Comparison of ENCODE assay signal across 8 cellular contexts in genomic region chr13:52652170-52652979, GRCh38. TPM values are rescaled to one million over a fixed set of nuclear protein-coding genes. Genes with fewer than 3 reads are reported as not detected.
DNase-seq lines count a peak whose midpoint lies in the region; ATAC-seq and TF ChIP-seq lines count a peak whose summit lies in the region.

Gene SUGT1 (plus strand): TSS chr13:52652836. CDS start chr13:52652921, 85 bp downstream.

- no peak for TF ChIP-seq CTCF in Calu3 (IDR thresholded peaks at IDR 0.05; ENCODE audit: unreplicated experiment)
- TF ChIP-seq CTCF in endodermal cell (conservative IDR thresholded peaks at IDR 0.05), result peak; percentile 81

- H3K4me3 ChIP-seq in endodermal cell (ENCODE audit: low read length), result peak within 1 kb of the TSS; percentile 100
- H3K4me3 ChIP-seq in mesendoderm (ENCODE audit: low read length), result peak within 1 kb of the TSS; percentile 69

- no peak within 1 kb of the TSS for H4K8ac ChIP-seq in mesendoderm (ENCODE audit: low read depth, low read length)

- WGBS in endodermal cell (ENCODE audit: insufficient coverage in 1 of 2, insufficient read length in 1 of 2), 2 experiments, result 0% methylated on average over 26 to 61 of the region's 61 CpGs
- WGBS in mesendoderm (ENCODE audit: extremely low coverage, insufficient coverage, low lambda C conversion rate), result no CpG with 5 or more reads among the region's 61 CpGs

- peak; percentile 97 for ATAC-seq in GM21381 (IDR thresholded peaks at IDR 0.05; ENCODE audit: unreplicated experiment)

- CTCF ChIA-PET in Calu3 (lab: Charles Lee), result interaction anchor here (0.6 to 1.8 kb wide), 6 partner anchors 20 to 316 kb away, joined by 3 to 12 read pairs (median 5); no protein-coding TSS in a partner anchor

- intact Hi-C loops in Calu3 (cut with micrococcal nuclease; ENCODE audit: unreplicated experiment), result loop anchor here (2.0 kb wide), 1 partner anchor 156 kb away; no protein-coding TSS in a partner anchor

- peak within 1 kb of the TSS; percentile 62 for H3K4ac ChIP-seq in mesendoderm (ENCODE audit: low read depth, low read length)

- H3K27ac ChIP-seq in endodermal cell (ENCODE audit: low read depth, low read length) (peak within 1 kb of the TSS; percentile 100), mesendoderm (ENCODE audit: low read depth, low read length) (peak within 1 kb of the TSS; percentile 94)

- H4K5ac ChIP-seq in mesendoderm (ENCODE audit: low read length), result peak within 1 kb of the TSS; percentile 1

- H3K9ac ChIP-seq in endodermal cell (ENCODE audit: extremely low read depth, low read length, poor library complexity, severe bottlenecking), result peak within 1 kb of the TSS; percentile 92
- peak within 1 kb of the TSS; percentile 70 for H3K9ac ChIP-seq in mesendoderm (ENCODE audit: low read length)

- DNase-seq in Calu3 (peak; percentile 98), HUDEP-2 (lab: John Stamatoyannopoulos, UW; ENCODE audit: unreplicated experiment in 76 of 76) (peak; percentile 20 to 98 (median 94)), NOMO-1 treated with dmso at 0.1 percent for 144 hours (lab: John Stamatoyannopoulos, UW; ENCODE audit: unreplicated experiment) (peak; percentile 96), endodermal cell (peak; percentile 97), mesendoderm (peak; percentile 99)
- DNase-seq in activated CD8-positive, alpha-beta memory T cell treated with anti-CD3 and anti-CD28 coated beads for 48 hours (ENCODE audit: low read depth in 2 of 3, low spot score in 2 of 3), result peak; percentile 89 to 92 (median 89)
- peak; percentile 87 for DNase-seq in stimulated activated CD8-positive, alpha-beta memory T cell treated with anti-CD3 and anti-CD28 coated beads, Interleukin-15, amount 100 ng/mL, for 1 hour (ENCODE audit: low read depth)

- peaks cover 8% of the 10 kb centered on the region for H3K79me1 ChIP-seq in mesendoderm (ENCODE audit: low read length)

- no peak within 1 kb of the TSS for H2BK120ac ChIP-seq in mesendoderm (ENCODE audit: low read depth, low read length)

- peak within 1 kb of the TSS; percentile 87 for H3K18ac ChIP-seq in mesendoderm (ENCODE audit: low read length)

- H3K4me1 ChIP-seq in endodermal cell (ENCODE audit: control insufficient read depth, insufficient read depth, low read length), result no peaks in the 10 kb centered on the region
- no peaks in the 10 kb centered on the region for H3K4me1 ChIP-seq in mesendoderm (ENCODE audit: control insufficient read depth, low read depth, low read length)

- H3K36me3 Mint-ChIP-seq in Calu3 (ENCODE audit: insufficient read depth, unreplicated experiment), result peaks cover 4% of the 10 kb centered on the region
- H3K36me3 Mint-ChIP-seq in endodermal cell (ENCODE audit: low read depth), result peaks cover 31% of the 10 kb centered on the region

- peaks cover 42% of the 10 kb centered on the region for H3K79me2 ChIP-seq in mesendoderm (ENCODE audit: control insufficient read depth, insufficient read depth, low read length)

- BruUV-seq in Calu3 (replicated peaks; lab: Mats Ljungman, UMichigan), result no TSS peak

- H3K23ac ChIP-seq in mesendoderm (ENCODE audit: low read length), result peak within 1 kb of the TSS; percentile 7

- H3K27me3 Mint-ChIP-seq in Calu3 (ENCODE audit: unreplicated experiment) (no peaks in the 10 kb centered on the region), endodermal cell (ENCODE audit: insufficient read depth) (no peaks in the 10 kb centered on the region)

- H2AK5ac ChIP-seq in mesendoderm (ENCODE audit: low read length), result no peak within 1 kb of the TSS

- no peaks in the 10 kb centered on the region for H3K9me3 Mint-ChIP-seq in Calu3 (ENCODE audit: low read depth, unreplicated experiment)
- H3K9me3 Mint-ChIP-seq in endodermal cell, result no peaks in the 10 kb centered on the region

- H3K4me1 Mint-ChIP-seq in Calu3 (ENCODE audit: low read depth, unreplicated experiment) (no peaks in the 10 kb centered on the region), endodermal cell (peaks cover 12% of the 10 kb centered on the region)

- H3K56ac ChIP-seq in mesendoderm (ENCODE audit: low read length), result peak within 1 kb of the TSS; percentile 99

- no peak within 1 kb of the TSS for H3K27ac Mint-ChIP-seq in Calu3 (ENCODE audit: unreplicated experiment)
- no peak within 1 kb of the TSS for H3K27ac Mint-ChIP-seq in endodermal cell

- peaks cover 30% of the 10 kb centered on the region for H3K36me3 ChIP-seq in endodermal cell (ENCODE audit: control insufficient read depth, insufficient read depth, low read length)
- peaks cover 2% of the 10 kb centered on the region for H3K36me3 ChIP-seq in mesendoderm (ENCODE audit: control insufficient read depth, insufficient read depth, low read length)

- no peak within 1 kb of the TSS for H3K4me3 Mint-ChIP-seq in Calu3 (ENCODE audit: low read depth, unreplicated experiment)
- no peak within 1 kb of the TSS for H3K4me3 Mint-ChIP-seq in endodermal cell

- no peaks in the 10 kb centered on the region for H3K27me3 ChIP-seq in endodermal cell (ENCODE audit: control insufficient read depth, insufficient read depth, low read length, poor library complexity, severe bottlenecking)
- H3K27me3 ChIP-seq in mesendoderm (ENCODE audit: insufficient read depth, low read length, poor library complexity), result no peaks in the 10 kb centered on the region

- no peak within 1 kb of the TSS for H2BK15ac ChIP-seq in mesendoderm (replicated peaks; ENCODE audit: low read depth)

- H3K9me3 ChIP-seq in endodermal cell (ENCODE audit: control insufficient read depth, low read length), result no peaks in the 10 kb centered on the region

- peak within 1 kb of the TSS; percentile 72 for H3K4me2 ChIP-seq in mesendoderm (ENCODE audit: low read length)

- H2BK5ac ChIP-seq in mesendoderm (ENCODE audit: low read length), result peak within 1 kb of the TSS; percentile 99

RNA-seq across cellular contexts. Expression of gene SUGT1, which starts in this region (rescaled TPM):
- total RNA-seq in Calu3 (2022) (48.0 and 58.4 TPM in 2 replicates), endodermal cell (10 to 100 TPM; 73.3 to 85.8 TPM)
- polyA plus RNA-seq in endodermal cell (2013, experiment 1 of 2), result 61.4 TPM
- 56.8 TPM for polyA plus RNA-seq in endodermal cell (2013, experiment 2 of 2)
- 108 TPM for polyA plus RNA-seq in mesendoderm (2013, experiment 1 of 2)
- 111 TPM for polyA plus RNA-seq in mesendoderm (2013, experiment 2 of 2)

Comparison
In these comparisons a context has a peak if more than half of its experiments do, and no peak if none do; other contexts are left out.
1. Peak in every context shown above with its lines: DNase-seq, ATAC-seq, H3K4me3 ChIP-seq and H3K27ac ChIP-seq.